17 cellular contexts compared by ENCODE assay signal in the genomic region with DNA sequence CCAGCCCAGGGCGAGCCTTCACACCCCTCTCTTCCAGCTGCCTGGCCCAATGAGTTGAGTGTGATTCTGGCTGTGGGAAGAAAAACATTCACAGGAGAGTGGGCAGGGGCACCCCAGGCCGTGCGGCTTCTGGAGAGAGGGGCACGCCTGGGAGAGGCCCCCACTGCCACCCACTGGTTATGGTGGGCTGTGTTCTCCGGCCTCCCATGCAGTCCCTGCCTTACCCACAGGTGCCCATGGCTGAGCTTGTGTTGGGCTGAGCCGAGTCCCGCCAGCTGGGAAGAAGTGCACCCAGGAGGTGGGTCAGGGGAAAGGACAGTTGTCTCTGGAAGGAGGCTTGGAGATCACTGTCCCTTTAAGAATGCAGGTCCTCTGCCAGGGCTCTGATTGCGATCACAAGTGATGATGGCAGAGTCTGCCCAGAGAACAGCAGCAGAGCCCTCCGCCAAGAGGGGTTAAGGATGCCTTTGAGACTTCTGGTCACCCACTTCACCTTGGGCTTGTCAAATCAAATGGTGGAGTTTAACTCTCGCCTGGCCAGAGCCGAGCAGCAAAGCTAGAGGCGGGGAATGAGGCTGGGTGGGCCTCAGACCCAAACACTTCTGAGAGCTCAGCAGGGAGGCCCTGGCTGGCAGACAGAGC.
"Had no signal": no experiment of that assay in that cellular context is flagged by ENCODE, and none has a peak within 500 bp of the region (broad histone marks: within the 10 kb centered on the region; RNA-seq: fewer than 3 reads in every experiment).

No MANE protein-coding gene starts in this region.

- H3K4me1 ChIP-seq: spleen had no signal

- H3K9me3 ChIP-seq: mucosa of descending colon, ovary, spleen, testis had no signal

- H3K27ac ChIP-seq: ovary, spleen, testis had no signal

- H3K4me3 ChIP-seq: mucosa of descending colon, ovary, spleen, testis had no signal

- H3K27me3 ChIP-seq: ovary, testis had no signal

- H3K36me3 ChIP-seq: ovary, spleen had no signal

- DNase-seq: activated CD4-positive, alpha-beta T cell treated with anti-CD3 and anti-CD28 coated beads for 36 hours; activated CD4-positive, alpha-beta T cell treated with anti-CD3 and anti-CD28 coated beads, Interleukin-2, amount 50 U/mL, for 48 hours; activated gamma-delta T cell treated with Interleukin-2 at 50 U/mL for 16 hours; activated T-cell treated with anti-CD3 and anti-CD28 coated beads for 4 hours; cortex of kidney; effector CD4-positive, alpha-beta T cell; head of caudate nucleus; immature natural killer cell; mesenchymal stem cell; mucosa of descending colon; naive B cell; ovary; spleen; stimulated activated CD4-positive, alpha-beta T cell treated with anti-CD3 and anti-CD28 coated beads, Interleukin-4, amount 100 ng/mL, for 4 hours; T-cell; testis had no signal

- ATAC-seq: activated CD4-positive, alpha-beta T cell treated with anti-CD3 and anti-CD28 coated beads for 36 hours; mucosa of descending colon; WTC11 had no signal
